ENCODE assay signal across 1 cellular context in the genomic region with DNA sequence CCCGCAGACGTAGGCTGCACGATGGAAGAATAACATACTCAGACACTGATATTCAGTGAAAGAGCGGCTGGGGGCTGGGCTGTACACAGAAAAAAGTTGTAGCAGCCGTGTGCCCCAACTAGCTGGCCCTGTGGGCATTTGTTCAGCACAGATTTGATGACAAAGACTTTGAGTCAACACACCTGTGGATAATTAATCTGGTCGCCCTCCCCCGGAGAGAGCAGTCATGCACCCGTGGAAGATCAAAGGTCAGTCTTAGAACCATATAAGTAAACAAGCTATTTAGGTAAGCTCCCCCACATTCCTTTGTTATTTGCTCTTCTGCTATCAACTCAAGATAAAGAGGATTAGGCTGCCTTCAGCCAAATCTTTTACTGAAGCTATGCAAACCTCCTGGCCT.
TF ChIP-seq lines count a peak whose summit lies in the region.

No MANE protein-coding gene starts in this region.

TF ChIP-seq in HepG2, 621 proteins besides CTCF, POLR2A, EP300 and RAD21 (continued from another document and continues in another):
- TF ChIP-seq, protein P1, sequence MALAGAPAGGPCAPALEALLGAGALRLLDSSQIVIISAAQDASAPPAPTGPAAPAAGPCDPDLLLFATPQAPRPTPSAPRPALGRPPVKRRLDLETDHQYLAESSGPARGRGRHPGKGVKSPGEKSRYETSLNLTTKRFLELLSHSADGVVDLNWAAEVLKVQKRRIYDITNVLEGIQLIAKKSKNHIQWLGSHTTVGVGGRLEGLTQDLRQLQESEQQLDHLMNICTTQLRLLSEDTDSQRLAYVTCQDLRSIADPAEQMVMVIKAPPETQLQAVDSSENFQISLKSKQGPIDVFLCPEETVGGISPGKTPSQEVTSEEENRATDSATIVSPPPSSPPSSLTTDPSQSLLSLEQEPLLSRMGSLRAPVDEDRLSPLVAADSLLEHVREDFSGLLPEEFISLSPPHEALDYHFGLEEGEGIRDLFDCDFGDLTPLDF (CRISPR knock-in tag; IDR thresholded peaks at IDR 0.05), result no peak
- TF ChIP-seq SOX13 (IDR thresholded peaks at IDR 0.05), result no peak
- TF ChIP-seq SOX13 (CRISPR knock-in tag; conservative IDR thresholded peaks at IDR 0.05 in 1 of 2, IDR thresholded peaks at IDR 0.05 in 1 of 2), result peak in 1 of 2 experiments; percentile 86; a peak in 2 of 4 replicates
- peak; percentile 68 for TF ChIP-seq ISL2 (CRISPR knock-in tag; IDR thresholded peaks at IDR 0.05)
- peak; percentile 99 for TF ChIP-seq GFI1 (CRISPR knock-in tag; IDR thresholded peaks at IDR 0.05; ENCODE audit: borderline replicate concordance)
- TF ChIP-seq, protein P2, sequence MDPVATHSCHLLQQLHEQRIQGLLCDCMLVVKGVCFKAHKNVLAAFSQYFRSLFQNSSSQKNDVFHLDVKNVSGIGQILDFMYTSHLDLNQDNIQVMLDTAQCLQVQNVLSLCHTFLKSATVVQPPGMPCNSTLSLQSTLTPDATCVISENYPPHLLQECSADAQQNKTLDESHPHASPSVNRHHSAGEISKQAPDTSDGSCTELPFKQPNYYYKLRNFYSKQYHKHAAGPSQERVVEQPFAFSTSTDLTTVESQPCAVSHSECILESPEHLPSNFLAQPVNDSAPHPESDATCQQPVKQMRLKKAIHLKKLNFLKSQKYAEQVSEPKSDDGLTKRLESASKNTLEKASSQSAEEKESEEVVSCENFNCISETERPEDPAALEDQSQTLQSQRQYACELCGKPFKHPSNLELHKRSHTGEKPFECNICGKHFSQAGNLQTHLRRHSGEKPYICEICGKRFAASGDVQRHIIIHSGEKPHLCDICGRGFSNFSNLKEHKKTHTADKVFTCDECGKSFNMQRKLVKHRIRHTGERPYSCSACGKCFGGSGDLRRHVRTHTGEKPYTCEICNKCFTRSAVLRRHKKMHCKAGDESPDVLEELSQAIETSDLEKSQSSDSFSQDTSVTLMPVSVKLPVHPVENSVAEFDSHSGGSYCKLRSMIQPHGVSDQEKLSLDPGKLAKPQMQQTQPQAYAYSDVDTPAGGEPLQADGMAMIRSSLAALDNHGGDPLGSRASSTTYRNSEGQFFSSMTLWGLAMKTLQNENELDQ (CRISPR knock-in tag; IDR thresholded peaks at IDR 0.05; ENCODE audit: borderline replicate concordance), result no peak
- TF ChIP-seq SP140L (CRISPR knock-in tag; IDR thresholded peaks at IDR 0.05; ENCODE audit: borderline replicate concordance), result no peak
- no peak for TF ChIP-seq TGIF2 (CRISPR knock-in tag; IDR thresholded peaks at IDR 0.05)
- TF ChIP-seq, protein P3, sequence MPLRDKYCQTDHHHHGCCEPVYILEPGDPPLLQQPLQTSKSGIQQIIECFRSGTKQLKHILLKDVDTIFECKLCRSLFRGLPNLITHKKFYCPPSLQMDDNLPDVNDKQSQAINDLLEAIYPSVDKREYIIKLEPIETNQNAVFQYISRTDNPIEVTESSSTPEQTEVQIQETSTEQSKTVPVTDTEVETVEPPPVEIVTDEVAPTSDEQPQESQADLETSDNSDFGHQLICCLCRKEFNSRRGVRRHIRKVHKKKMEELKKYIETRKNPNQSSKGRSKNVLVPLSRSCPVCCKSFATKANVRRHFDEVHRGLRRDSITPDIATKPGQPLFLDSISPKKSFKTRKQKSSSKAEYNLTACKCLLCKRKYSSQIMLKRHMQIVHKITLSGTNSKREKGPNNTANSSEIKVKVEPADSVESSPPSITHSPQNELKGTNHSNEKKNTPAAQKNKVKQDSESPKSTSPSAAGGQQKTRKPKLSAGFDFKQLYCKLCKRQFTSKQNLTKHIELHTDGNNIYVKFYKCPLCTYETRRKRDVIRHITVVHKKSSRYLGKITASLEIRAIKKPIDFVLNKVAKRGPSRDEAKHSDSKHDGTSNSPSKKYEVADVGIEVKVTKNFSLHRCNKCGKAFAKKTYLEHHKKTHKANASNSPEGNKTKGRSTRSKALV (CRISPR knock-in tag; IDR thresholded peaks at IDR 0.05), result no peak
- no peak for TF ChIP-seq ZNF552 (CRISPR knock-in tag; IDR thresholded peaks at IDR 0.05; ENCODE audit: borderline replicate concordance)
- TF ChIP-seq, protein P4, sequence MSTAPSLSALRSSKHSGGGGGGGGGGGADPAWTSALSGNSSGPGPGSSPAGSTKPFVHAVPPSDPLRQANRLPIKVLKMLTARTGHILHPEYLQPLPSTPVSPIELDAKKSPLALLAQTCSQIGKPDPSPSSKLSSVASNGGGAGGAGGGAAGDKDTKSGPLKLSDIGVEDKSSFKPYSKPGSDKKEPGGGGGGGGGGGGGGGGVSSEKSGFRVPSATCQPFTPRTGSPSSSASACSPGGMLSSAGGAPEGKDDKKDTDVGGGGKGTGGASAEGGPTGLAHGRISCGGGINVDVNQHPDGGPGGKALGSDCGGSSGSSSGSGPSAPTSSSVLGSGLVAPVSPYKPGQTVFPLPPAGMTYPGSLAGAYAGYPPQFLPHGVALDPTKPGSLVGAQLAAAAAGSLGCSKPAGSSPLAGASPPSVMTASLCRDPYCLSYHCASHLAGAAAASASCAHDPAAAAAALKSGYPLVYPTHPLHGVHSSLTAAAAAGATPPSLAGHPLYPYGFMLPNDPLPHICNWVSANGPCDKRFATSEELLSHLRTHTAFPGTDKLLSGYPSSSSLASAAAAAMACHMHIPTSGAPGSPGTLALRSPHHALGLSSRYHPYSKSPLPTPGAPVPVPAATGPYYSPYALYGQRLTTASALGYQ (CRISPR knock-in tag; IDR thresholded peaks at IDR 0.05), result 0 out of 2 replicates have a peak, but pooled peaks have one; percentile 26
- TF ChIP-seq, protein P5, sequence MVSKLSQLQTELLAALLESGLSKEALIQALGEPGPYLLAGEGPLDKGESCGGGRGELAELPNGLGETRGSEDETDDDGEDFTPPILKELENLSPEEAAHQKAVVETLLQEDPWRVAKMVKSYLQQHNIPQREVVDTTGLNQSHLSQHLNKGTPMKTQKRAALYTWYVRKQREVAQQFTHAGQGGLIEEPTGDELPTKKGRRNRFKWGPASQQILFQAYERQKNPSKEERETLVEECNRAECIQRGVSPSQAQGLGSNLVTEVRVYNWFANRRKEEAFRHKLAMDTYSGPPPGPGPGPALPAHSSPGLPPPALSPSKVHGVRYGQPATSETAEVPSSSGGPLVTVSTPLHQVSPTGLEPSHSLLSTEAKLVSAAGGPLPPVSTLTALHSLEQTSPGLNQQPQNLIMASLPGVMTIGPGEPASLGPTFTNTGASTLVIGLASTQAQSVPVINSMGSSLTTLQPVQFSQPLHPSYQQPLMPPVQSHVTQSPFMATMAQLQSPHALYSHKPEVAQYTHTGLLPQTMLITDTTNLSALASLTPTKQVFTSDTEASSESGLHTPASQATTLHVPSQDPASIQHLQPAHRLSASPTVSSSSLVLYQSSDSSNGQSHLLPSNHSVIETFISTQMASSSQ (IDR thresholded peaks at IDR 0.05; ENCODE audit: low read depth), result peak; percentile 40; the same call in 1 of the 2 replicates
- TF ChIP-seq, protein P5 (CRISPR knock-in tag; IDR thresholded peaks at IDR 0.05; ENCODE audit: borderline replicate concordance), result peak; percentile 33; the same call in 1 of the 2 replicates
- TF ChIP-seq, protein P6, sequence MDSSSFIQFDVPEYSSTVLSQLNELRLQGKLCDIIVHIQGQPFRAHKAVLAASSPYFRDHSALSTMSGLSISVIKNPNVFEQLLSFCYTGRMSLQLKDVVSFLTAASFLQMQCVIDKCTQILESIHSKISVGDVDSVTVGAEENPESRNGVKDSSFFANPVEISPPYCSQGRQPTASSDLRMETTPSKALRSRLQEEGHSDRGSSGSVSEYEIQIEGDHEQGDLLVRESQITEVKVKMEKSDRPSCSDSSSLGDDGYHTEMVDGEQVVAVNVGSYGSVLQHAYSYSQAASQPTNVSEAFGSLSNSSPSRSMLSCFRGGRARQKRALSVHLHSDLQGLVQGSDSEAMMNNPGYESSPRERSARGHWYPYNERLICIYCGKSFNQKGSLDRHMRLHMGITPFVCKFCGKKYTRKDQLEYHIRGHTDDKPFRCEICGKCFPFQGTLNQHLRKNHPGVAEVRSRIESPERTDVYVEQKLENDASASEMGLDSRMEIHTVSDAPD (CRISPR knock-in tag; IDR thresholded peaks at IDR 0.05), result no peak
- TF ChIP-seq FOXP1 (IDR thresholded peaks at IDR 0.05), result no peak
- peak; percentile 35; the same call in 1 of the 2 replicates for TF ChIP-seq FOXP1 (CRISPR knock-in tag; IDR thresholded peaks at IDR 0.05)
- no peak for TF ChIP-seq EEA1 (CRISPR knock-in tag; IDR thresholded peaks at IDR 0.05; ENCODE audit: borderline replicate concordance)
- TF ChIP-seq KLF12 (CRISPR knock-in tag; IDR thresholded peaks at IDR 0.05; ENCODE audit: borderline replicate concordance), result no peak
- no peak for TF ChIP-seq NFATC3 (CRISPR knock-in tag; IDR thresholded peaks at IDR 0.05)
- TF ChIP-seq ZFP36 (IDR thresholded peaks at IDR 0.05; ENCODE audit: borderline replicate concordance, low read depth, low read length, partially characterized antibody), result no peak
- no peak for TF ChIP-seq ZNF749 (CRISPR knock-in tag; IDR thresholded peaks at IDR 0.05; ENCODE audit: borderline replicate concordance)
- TF ChIP-seq POGZ (CRISPR knock-in tag; IDR thresholded peaks at IDR 0.05), result no peak
- TF ChIP-seq ZNF460 (CRISPR knock-in tag; IDR thresholded peaks at IDR 0.05; ENCODE audit: borderline replicate concordance), result no peak
- no peak for TF ChIP-seq ZEB1 (IDR thresholded peaks at IDR 0.05; ENCODE audit: insufficient replicate concordance, low read depth)
- no peak for TF ChIP-seq ZNF468 (CRISPR knock-in tag; IDR thresholded peaks at IDR 0.05)
- no peak for TF ChIP-seq SP4 (CRISPR knock-in tag; IDR thresholded peaks at IDR 0.05)
- TF ChIP-seq, protein P7, sequence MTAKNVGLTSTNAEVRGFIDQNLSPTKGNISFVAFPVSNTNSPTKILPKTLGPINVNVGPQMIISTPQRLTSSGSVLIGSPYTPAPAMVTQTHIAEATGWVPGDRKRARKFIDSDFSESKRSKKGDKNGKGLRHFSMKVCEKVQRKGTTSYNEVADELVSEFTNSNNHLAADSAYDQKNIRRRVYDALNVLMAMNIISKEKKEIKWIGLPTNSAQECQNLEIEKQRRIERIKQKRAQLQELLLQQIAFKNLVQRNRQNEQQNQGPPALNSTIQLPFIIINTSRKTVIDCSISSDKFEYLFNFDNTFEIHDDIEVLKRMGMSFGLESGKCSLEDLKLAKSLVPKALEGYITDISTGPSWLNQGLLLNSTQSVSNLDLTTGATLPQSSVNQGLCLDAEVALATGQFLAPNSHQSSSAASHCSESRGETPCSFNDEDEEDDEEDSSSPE (CRISPR knock-in tag; IDR thresholded peaks at IDR 0.05), result no peak
- TF ChIP-seq ATF7-NPFF (CRISPR knock-in tag; IDR thresholded peaks at IDR 0.05; ENCODE audit: low read depth), result no peak
- TF ChIP-seq ZNF333 (CRISPR knock-in tag; IDR thresholded peaks at IDR 0.05; ENCODE audit: borderline replicate concordance), result no peak
- no peak for TF ChIP-seq JUN (CRISPR knock-in tag; IDR thresholded peaks at IDR 0.05)
- TF ChIP-seq ZC3H13 (CRISPR knock-in tag; IDR thresholded peaks at IDR 0.05), result no peak
- no peak for TF ChIP-seq ZBTB3 (CRISPR knock-in tag; IDR thresholded peaks at IDR 0.05; ENCODE audit: borderline replicate concordance, low read depth)
- TF ChIP-seq, protein P8, sequence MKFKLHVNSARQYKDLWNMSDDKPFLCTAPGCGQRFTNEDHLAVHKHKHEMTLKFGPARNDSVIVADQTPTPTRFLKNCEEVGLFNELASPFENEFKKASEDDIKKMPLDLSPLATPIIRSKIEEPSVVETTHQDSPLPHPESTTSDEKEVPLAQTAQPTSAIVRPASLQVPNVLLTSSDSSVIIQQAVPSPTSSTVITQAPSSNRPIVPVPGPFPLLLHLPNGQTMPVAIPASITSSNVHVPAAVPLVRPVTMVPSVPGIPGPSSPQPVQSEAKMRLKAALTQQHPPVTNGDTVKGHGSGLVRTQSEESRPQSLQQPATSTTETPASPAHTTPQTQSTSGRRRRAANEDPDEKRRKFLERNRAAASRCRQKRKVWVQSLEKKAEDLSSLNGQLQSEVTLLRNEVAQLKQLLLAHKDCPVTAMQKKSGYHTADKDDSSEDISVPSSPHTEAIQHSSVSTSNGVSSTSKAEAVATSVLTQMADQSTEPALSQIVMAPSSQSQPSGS (CRISPR knock-in tag; IDR thresholded peaks at IDR 0.05), result no peak
- TF ChIP-seq, protein P9, sequence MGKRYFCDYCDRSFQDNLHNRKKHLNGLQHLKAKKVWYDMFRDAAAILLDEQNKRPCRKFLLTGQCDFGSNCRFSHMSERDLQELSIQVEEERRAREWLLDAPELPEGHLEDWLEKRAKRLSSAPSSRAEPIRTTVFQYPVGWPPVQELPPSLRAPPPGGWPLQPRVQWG (CRISPR knock-in tag; IDR thresholded peaks at IDR 0.05; ENCODE audit: borderline replicate concordance, low read depth), result no peak
- TF ChIP-seq, protein P10, sequence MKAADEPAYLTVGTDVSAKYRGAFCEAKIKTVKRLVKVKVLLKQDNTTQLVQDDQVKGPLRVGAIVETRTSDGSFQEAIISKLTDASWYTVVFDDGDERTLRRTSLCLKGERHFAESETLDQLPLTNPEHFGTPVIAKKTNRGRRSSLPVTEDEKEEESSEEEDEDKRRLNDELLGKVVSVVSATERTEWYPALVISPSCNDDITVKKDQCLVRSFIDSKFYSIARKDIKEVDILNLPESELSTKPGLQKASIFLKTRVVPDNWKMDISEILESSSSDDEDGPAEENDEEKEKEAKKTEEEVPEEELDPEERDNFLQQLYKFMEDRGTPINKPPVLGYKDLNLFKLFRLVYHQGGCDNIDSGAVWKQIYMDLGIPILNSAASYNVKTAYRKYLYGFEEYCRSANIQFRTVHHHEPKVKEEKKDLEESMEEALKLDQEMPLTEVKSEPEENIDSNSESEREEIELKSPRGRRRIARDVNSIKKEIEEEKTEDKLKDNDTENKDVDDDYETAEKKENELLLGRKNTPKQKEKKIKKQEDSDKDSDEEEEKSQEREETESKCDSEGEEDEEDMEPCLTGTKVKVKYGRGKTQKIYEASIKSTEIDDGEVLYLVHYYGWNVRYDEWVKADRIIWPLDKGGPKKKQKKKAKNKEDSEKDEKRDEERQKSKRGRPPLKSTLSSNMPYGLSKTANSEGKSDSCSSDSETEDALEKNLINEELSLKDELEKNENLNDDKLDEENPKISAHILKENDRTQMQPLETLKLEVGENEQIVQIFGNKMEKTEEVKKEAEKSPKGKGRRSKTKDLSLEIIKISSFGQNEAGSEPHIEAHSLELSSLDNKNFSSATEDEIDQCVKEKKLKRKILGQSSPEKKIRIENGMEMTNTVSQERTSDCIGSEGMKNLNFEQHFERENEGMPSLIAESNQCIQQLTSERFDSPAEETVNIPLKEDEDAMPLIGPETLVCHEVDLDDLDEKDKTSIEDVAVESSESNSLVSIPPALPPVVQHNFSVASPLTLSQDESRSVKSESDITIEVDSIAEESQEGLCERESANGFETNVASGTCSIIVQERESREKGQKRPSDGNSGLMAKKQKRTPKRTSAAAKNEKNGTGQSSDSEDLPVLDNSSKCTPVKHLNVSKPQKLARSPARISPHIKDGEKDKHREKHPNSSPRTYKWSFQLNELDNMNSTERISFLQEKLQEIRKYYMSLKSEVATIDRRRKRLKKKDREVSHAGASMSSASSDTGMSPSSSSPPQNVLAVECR (CRISPR knock-in tag; IDR thresholded peaks at IDR 0.05; ENCODE audit: borderline replicate concordance), result no peak
- no peak for TF ChIP-seq NKX3-1 (CRISPR knock-in tag; IDR thresholded peaks at IDR 0.05)
- TF ChIP-seq ZNF816 (CRISPR knock-in tag; IDR thresholded peaks at IDR 0.05; ENCODE audit: borderline replicate concordance), result no peak
- no peak for TF ChIP-seq CEBPB (IDR thresholded peaks at IDR 0.05; ENCODE audit: borderline replicate concordance, low read depth, low read length)
